ENCODE assay signal across 21 cellular contexts in genomic region chr2:64467463-64467843, GRCh38. TPM values are rescaled to one million over a fixed set of nuclear protein-coding genes. Genes with fewer than 3 reads are reported as not detected.
DNase-seq lines count a peak whose midpoint lies in the region; ATAC-seq lines count a peak whose summit lies in the region.
"Had no signal": no experiment of that assay in that cellular context is flagged by ENCODE, and none has a peak within 500 bp of the region (broad histone marks: within the 10 kb centered on the region; RNA-seq: fewer than 3 reads in every experiment).

No MANE protein-coding gene starts in this region.

- H3K4me3 Mint-ChIP-seq in activated T-cell treated with anti-CD3 and anti-CD28 coated beads, Interleukin-2, amount 50 U/mL, for 72 hours: no peak overlapping the region
- H3K4me3 Mint-ChIP-seq: stimulated activated naive CD8-positive, alpha-beta T cell treated with anti-CD3 and anti-CD28 coated beads, Interleukin-15, Interleukin-2, amounts not matched to agents 100 ng/mL and 50 ng/mL, for 24 hours; type B pancreatic cell had no signal

- H3K27me3 Mint-ChIP-seq in activated T-cell treated with anti-CD3 and anti-CD28 coated beads, Interleukin-2, amount 50 U/mL, for 72 hours (ENCODE audit: low read depth): peaks cover 12% of the 10 kb centered on the region
- H3K27me3 Mint-ChIP-seq: stimulated activated naive CD8-positive, alpha-beta T cell treated with anti-CD3 and anti-CD28 coated beads, Interleukin-15, Interleukin-2, amounts not matched to agents 100 ng/mL and 50 ng/mL, for 24 hours had no signal

- H3K4me1 Mint-ChIP-seq in activated T-cell treated with anti-CD3 and anti-CD28 coated beads, Interleukin-2, amount 50 U/mL, for 72 hours (ENCODE audit: low read depth): no peaks in the 10 kb centered on the region

- H3K27me3 ChIP-seq in right cardiac atrium (ENCODE audit: control insufficient read depth, insufficient read depth): no peaks in the 10 kb centered on the region
- H3K27me3 ChIP-seq: Peyer's patch had no signal

- no peak overlapping the region for H3K27ac ChIP-seq in right cardiac atrium (ENCODE audit: low read length)
- H3K27ac ChIP-seq: Peyer's patch had no signal

- peak; percentile 72 for DNase-seq in GF-D8 (lab: John Stamatoyannopoulos, UW)
- DNase-seq in SIG-M5 treated with dmso at 0.1 percent for 504 hours (lab: John Stamatoyannopoulos, UW; ENCODE audit: unreplicated experiment): peak; percentile 80
- DNase-seq in right cardiac atrium: peak in 2 of 3 donors; percentile 23 to 53
- peak; percentile 64 for DNase-seq in pons (ENCODE audit: low spot score)
- DNase-seq in activated T-cell treated with anti-CD3 and anti-CD28 coated beads, Interleukin-2, amount 50 U/mL, for 72 hours: no peak
- DNase-seq: ACHN; activated CD4-positive, alpha-beta T cell treated with anti-CD3 and anti-CD28 coated beads, Interleukin-2, amount 50 U/mL, for 4 hours; activated naive CD4-positive, alpha-beta T cell; H7; kidney glomerular epithelial cell; NCI-H1105; NCI-H2171; NCI-H748 treated with DMSO at 0.1 percent for 48 hours; Peyer's patch; stimulated activated CD4-positive, alpha-beta T cell treated with anti-CD3 and anti-CD28 coated beads, Interleukin-2, amount 100 ng/mL, for 24 hours had no signal

- H3K4me1 ChIP-seq in right cardiac atrium (ENCODE audit: control insufficient read depth, insufficient read depth, low read length): no peaks in the 10 kb centered on the region

- H3K9me3 ChIP-seq in right cardiac atrium (ENCODE audit: control insufficient read depth, low read length): no peaks in the 10 kb centered on the region
- H3K9me3 ChIP-seq: Peyer's patch had no signal

- WGBS in right cardiac atrium: 90% methylated on average over 5 of the region's 5 CpGs

- ATAC-seq in right cardiac atrium (peak; percentile 47 to 60), HG03159 (IDR thresholded peaks at IDR 0.05; ENCODE audit: unreplicated experiment) (no peak), HG03460 (IDR thresholded peaks at IDR 0.05; ENCODE audit: unreplicated experiment) (no peak), HG02852 (IDR thresholded peaks at IDR 0.05; ENCODE audit: unreplicated experiment) (no peak)
- ATAC-seq in activated T-cell treated with anti-CD3 and anti-CD28 coated beads, Interleukin-2, amount 50 U/mL, for 72 hours (replicated peaks in 1 of 2): no peak
- ATAC-seq: K562 had no signal

- intact Hi-C loops in right cardiac atrium (cut with DNase I): no loop called here

- H3K36me3 Mint-ChIP-seq in activated T-cell treated with anti-CD3 and anti-CD28 coated beads, Interleukin-2, amount 50 U/mL, for 72 hours (ENCODE audit: insufficient read depth in 2 of 2): no peaks in the 10 kb centered on the region
- H3K36me3 Mint-ChIP-seq: type B pancreatic cell had no signal

- H3K9me3 Mint-ChIP-seq in activated T-cell treated with anti-CD3 and anti-CD28 coated beads, Interleukin-2, amount 50 U/mL, for 72 hours: no peaks in the 10 kb centered on the region
- H3K9me3 Mint-ChIP-seq: stimulated activated naive CD8-positive, alpha-beta T cell treated with anti-CD3 and anti-CD28 coated beads, Interleukin-15, Interleukin-2, amounts not matched to agents 100 ng/mL and 50 ng/mL, for 24 hours; type B pancreatic cell had no signal

- H3K4me3 ChIP-seq in right cardiac atrium (ENCODE audit: low read length): no peak overlapping the region
- H3K4me3 ChIP-seq: K562, Peyer's patch had no signal

- H3K27ac Mint-ChIP-seq in activated T-cell treated with anti-CD3 and anti-CD28 coated beads, Interleukin-2, amount 50 U/mL, for 72 hours: no peak overlapping the region
- H3K27ac Mint-ChIP-seq: stimulated activated naive CD8-positive, alpha-beta T cell treated with anti-CD3 and anti-CD28 coated beads, Interleukin-15, Interleukin-2, amounts not matched to agents 100 ng/mL and 50 ng/mL, for 24 hours; type B pancreatic cell had no signal

RNA-seq across cellular contexts. Expression of gene LGALSL, which starts 13.5 kb away (rescaled TPM):
- 10 to 100 TPM; 11.5 to 19.1 (median 14.6) TPM for total RNA-seq in right cardiac atrium
- 8.1 TPM for polyA plus RNA-seq in right cardiac atrium
- 1 to 10 TPM; 2.0 to 3.1 TPM for total RNA-seq in activated T-cell treated with anti-CD3 and anti-CD28 coated beads, Interleukin-2, amount 50 U/mL, for 72 hours

RNA-seq across cellular contexts. Expression of gene AFTPH, which starts 56.7 kb away (rescaled TPM):
- total RNA-seq in right cardiac atrium: 10 to 100 TPM; 12.4 to 16.3 (median 14.6) TPM
- 9.4 TPM for polyA plus RNA-seq in right cardiac atrium
- total RNA-seq in activated T-cell treated with anti-CD3 and anti-CD28 coated beads, Interleukin-2, amount 50 U/mL, for 72 hours: 10 to 100 TPM; 47.1 to 48.2 TPM

Comparison
In these comparisons a context has a peak if more than half of its experiments do, and no peak if none do; other contexts are left out.
1. DNase-seq: peak in GF-D8 (single experiment), SIG-M5 treated with dmso at 0.1 percent for 504 hours (single experiment), right cardiac atrium (2 of 3) and pons (single experiment); none in activated T-cell treated with anti-CD3 and anti-CD28 coated beads, Interleukin-2, amount 50 U/mL, for 72 hours (0 of 2).
2. ATAC-seq: peak in right cardiac atrium (2 of 2); none in HG03159 (single experiment), HG03460 (single experiment), HG02852 (single experiment) and activated T-cell treated with anti-CD3 and anti-CD28 coated beads, Interleukin-2, amount 50 U/mL, for 72 hours (0 of 2).